Comparison of ENCODE assay signal across 25 cellular contexts in genomic region chr18:8380926-8381325, GRCh38.
DNase-seq lines count a peak whose midpoint lies in the region; ATAC-seq, FAIRE-seq and TF ChIP-seq lines count a peak whose summit lies in the region.
"Had no signal": no experiment of that assay in that cellular context is flagged by ENCODE, and none has a peak within 500 bp of the region (broad histone marks: within the 10 kb centered on the region; RNA-seq: fewer than 3 reads in every experiment).

No MANE protein-coding gene starts in this region.

- no peak overlapping the region for H2AFZ ChIP-seq in GM23248
- no peak overlapping the region for H2AFZ ChIP-seq in osteoblast (ENCODE audit: low read length)

- no peak overlapping the region for H3K27ac ChIP-seq in GM23248
- H3K27ac ChIP-seq in osteoblast (ENCODE audit: low read depth, low read length): no peak overlapping the region
- no peak overlapping the region for H3K27ac ChIP-seq in thyroid gland
- H3K27ac ChIP-seq: BLaER1 treated with 17β-estradiol and CSF1 and Interleukin-3, amounts not matched to agents 10 nM and 100 nM had no signal

- no peaks in the 10 kb centered on the region for H3K9me3 ChIP-seq in GM23248 (ENCODE audit: low read depth)
- H3K9me3 ChIP-seq in osteoblast (ENCODE audit: low read depth, low read length): no peaks in the 10 kb centered on the region
- no peaks in the 10 kb centered on the region for H3K9me3 ChIP-seq in thyroid gland
- H3K9me3 ChIP-seq: BLaER1 treated with 17β-estradiol and CSF1 and Interleukin-3, amounts not matched to agents 10 nM and 100 nM; Caco-2; MG63 had no signal

- H3K27me3 ChIP-seq in GM23248 (replicated peaks; ENCODE audit: insufficient read depth): no peaks in the 10 kb centered on the region
- H3K27me3 ChIP-seq in osteoblast (ENCODE audit: insufficient read depth, low read length): no peaks in the 10 kb centered on the region
- H3K27me3 ChIP-seq in thyroid gland: no peaks in the 10 kb centered on the region
- H3K27me3 ChIP-seq: BLaER1 treated with 17β-estradiol and CSF1 and Interleukin-3, amounts not matched to agents 10 nM and 100 nM; MG63 had no signal

- 96 to 100% methylated on average over 2 of the region's 2 CpGs for WGBS in GM23248 (ENCODE audit: low coverage in 1 of 2, low lambda C conversion rate in 2 of 2, missing lambda C conversion rate in 2 of 2), 2 experiments
- WGBS in thyroid gland, 2 donors: 94 to 95% methylated on average over 2 of the region's 2 CpGs

- H3K4me2 ChIP-seq in GM23248 (ENCODE audit: unreplicated experiment): no peak overlapping the region
- no peak overlapping the region for H3K4me2 ChIP-seq in osteoblast (ENCODE audit: insufficient read depth, low read length)
- H3K4me2 ChIP-seq: BLaER1 treated with 17β-estradiol and CSF1 and Interleukin-3, amounts not matched to agents 10 nM and 100 nM had no signal

- ATAC-seq in HG03460 (IDR thresholded peaks at IDR 0.05; ENCODE audit: unreplicated experiment): no peak
- ATAC-seq: HCT116, Panc1 had no signal

- peak; percentile 14 for DNase-seq in GM23248
- peak; percentile 6 for DNase-seq in RCC 7860 (ENCODE audit: low spot score)
- peak; percentile 60 for DNase-seq in fibroblast of the aortic adventitia (ENCODE audit: low read depth)
- DNase-seq in osteoblast (ENCODE audit: insufficient read length, low spot score, missing footprints): peak; percentile 90
- DNase-seq in thyroid gland: no peak
- no peak for DNase-seq in hypothalamus (lab: John Stamatoyannopoulos, UW)
- DNase-seq in HT-29 (ENCODE audit: low spot score): no peak
- DNase-seq: AML-193; Caco-2; CD4-positive, alpha-beta memory T cell; DMS 273 treated with DMSO at 0.1 percent for 48 hours; DND-41; KBM-7; MG63; NCI-H1105 treated with DMSO at 0.1 percent for 48 hours; NCI-H2029; NCI-H526 treated with DMSO at 0.1 percent for 48 hours; SHP77 treated with DMSO at 0.1 percent for 48 hours had no signal

- TF ChIP-seq CTCF in fibroblast of the aortic adventitia (IDR thresholded peaks at IDR 0.05; ENCODE audit: insufficient read depth, low read length) (no peak), osteoblast (IDR thresholded peaks at IDR 0.05; ENCODE audit: extremely low read depth, low read depth, low read length) (no peak), thyroid gland (IDR thresholded peaks at IDR 0.05) (no peak)

- in situ Hi-C loops in GM23248 (cut with MboI): no loop called here

- no peak for FAIRE-seq in RCC 7860 (lab: Jason Lieb, UNC)
- FAIRE-seq: A204.1, GM19239, HTR-8/SVneo had no signal

- H3K36me3 ChIP-seq in GM23248 (ENCODE audit: low read depth): no peaks in the 10 kb centered on the region
- no peaks in the 10 kb centered on the region for H3K36me3 ChIP-seq in osteoblast (ENCODE audit: insufficient read depth, low read length)
- peaks cover 25 to 27% of the 10 kb centered on the region in 2 donors for H3K36me3 ChIP-seq in thyroid gland
- H3K36me3 ChIP-seq: BLaER1 treated with 17β-estradiol and CSF1 and Interleukin-3, amounts not matched to agents 10 nM and 100 nM; MG63 had no signal

- no peaks in the 10 kb centered on the region for H4K20me1 ChIP-seq in GM23248 (ENCODE audit: insufficient read depth)
- H4K20me1 ChIP-seq in osteoblast (ENCODE audit: insufficient read depth, low read length): no peaks in the 10 kb centered on the region
- H4K20me1 ChIP-seq: BLaER1 treated with 17β-estradiol and CSF1 and Interleukin-3, amounts not matched to agents 10 nM and 100 nM had no signal

- intact Hi-C loops in thyroid gland (cut with DNase I): loop anchor here (10.0 kb wide), 1 partner anchor 586 kb away; no protein-coding TSS in a partner anchor

- no peak overlapping the region for H3K4me3 ChIP-seq in GM23248
- no peak overlapping the region for H3K4me3 ChIP-seq in fibroblast of the aortic adventitia (ENCODE audit: low read depth, low read length)
- no peak overlapping the region for H3K4me3 ChIP-seq in osteoblast (ENCODE audit: insufficient read depth, low read length)
- no peak overlapping the region for H3K4me3 ChIP-seq in thyroid gland (replicated peaks in 1 of 3)
- H3K4me3 ChIP-seq: BLaER1 treated with 17β-estradiol and CSF1 and Interleukin-3, amounts not matched to agents 10 nM and 100 nM; MG63 had no signal

- no peak overlapping the region for H3K9ac ChIP-seq in GM23248
- H3K9ac ChIP-seq: BLaER1 treated with 17β-estradiol and CSF1 and Interleukin-3, amounts not matched to agents 10 nM and 100 nM had no signal

- H3K4me1 ChIP-seq in GM23248 (ENCODE audit: insufficient read depth) (no peaks in the 10 kb centered on the region), osteoblast (ENCODE audit: insufficient read depth, low read length) (peaks cover 21% of the 10 kb centered on the region), thyroid gland (no peaks in the 10 kb centered on the region)
- H3K4me1 ChIP-seq: BLaER1 treated with 17β-estradiol and CSF1 and Interleukin-3, amounts not matched to agents 10 nM and 100 nM; Caco-2 had no signal

- TF ChIP-seq POLR2A in thyroid gland (IDR thresholded peaks at IDR 0.05): no peak

- H3K79me2 ChIP-seq in GM23248 (ENCODE audit: insufficient read depth) (no peaks in the 10 kb centered on the region), osteoblast (ENCODE audit: insufficient read depth, low read length) (no peaks in the 10 kb centered on the region)

- no peaks in the 10 kb centered on the region for H3F3A ChIP-seq in GM23248 (ENCODE audit: insufficient read depth)

- no peaks in the 10 kb centered on the region for H3K9me2 ChIP-seq in GM23248 (ENCODE audit: insufficient read depth)

Comparison
In these comparisons a context has a peak if more than half of its experiments do, and no peak if none do; other contexts are left out.
1. DNase-seq: peak in GM23248 (single experiment), RCC 7860 (single experiment), fibroblast of the aortic adventitia (single experiment) and osteoblast (single experiment); none in thyroid gland (0 of 2), hypothalamus (0 of 51) and HT-29 (single experiment).